In the genomic region with DNA sequence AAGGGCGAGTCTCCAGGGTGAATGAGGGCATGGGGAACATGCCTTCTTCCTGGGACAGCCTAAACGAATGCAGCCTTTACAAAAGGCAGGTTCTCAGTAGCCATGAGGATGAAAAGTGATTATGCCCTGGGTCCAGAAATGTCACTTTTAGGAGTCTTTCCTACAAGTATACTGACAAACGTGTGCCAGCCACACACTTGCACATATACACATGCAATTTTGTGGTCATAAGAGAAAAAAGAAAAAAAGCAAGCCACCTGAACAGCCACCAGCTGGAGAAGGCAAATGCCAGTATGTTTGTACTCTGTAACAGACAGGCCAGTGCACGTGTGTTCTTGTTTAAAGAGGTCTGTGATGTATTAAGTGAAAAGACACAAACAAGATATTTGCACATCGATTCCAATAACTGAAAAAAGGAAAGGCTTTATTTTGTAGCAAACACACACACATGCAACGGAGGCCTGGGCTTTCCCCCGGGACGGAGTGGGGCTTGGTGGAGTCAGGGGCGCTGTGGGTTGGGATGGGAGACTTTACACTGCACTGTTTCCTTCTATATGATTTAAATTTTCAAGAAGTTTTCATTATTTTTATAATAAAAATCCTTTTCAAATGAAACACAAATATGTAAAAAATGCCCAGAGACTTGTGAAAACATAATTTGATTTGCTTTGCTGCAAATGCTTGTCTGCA, we compare ENCODE assay signal across 36 cellular contexts.
DNase-seq lines count a peak whose midpoint lies in the region; ATAC-seq, FAIRE-seq and TF ChIP-seq lines count a peak whose summit lies in the region.
"Had no signal": no experiment of that assay in that cellular context is flagged by ENCODE, and none has a peak within 500 bp of the region (broad histone marks: within the 10 kb centered on the region; RNA-seq: fewer than 3 reads in every experiment).

No MANE protein-coding gene starts in this region.

- H2AFZ ChIP-seq in DND-41 (ENCODE audit: low read depth, low read length), result no peak overlapping the region
- H2AFZ ChIP-seq in GM12878 (ENCODE audit: control insufficient read depth, low read depth, low read length), result no peak overlapping the region
- no peak overlapping the region for H2AFZ ChIP-seq in PC-9
- H2AFZ ChIP-seq: hepatocyte, parathyroid adenoma had no signal

- peak overlapping the region; percentile 58 for H3K27ac ChIP-seq in DND-41 (ENCODE audit: low read length)
- no peak overlapping the region for H3K27ac ChIP-seq in GM12878 (ENCODE audit: control insufficient read depth, insufficient read depth)
- H3K27ac ChIP-seq in PC-9, result no peak overlapping the region
- no peak overlapping the region for H3K27ac ChIP-seq in prostate gland
- H3K27ac ChIP-seq: gastrocnemius medialis, hepatocyte, KMS-11, parathyroid adenoma, right lobe of liver, thoracic aorta, VCaP had no signal

- no peaks in the 10 kb centered on the region for H3K9me3 ChIP-seq in DND-41 (ENCODE audit: insufficient read depth, low read length, severe bottlenecking)
- H3K9me3 ChIP-seq in GM12878 (replicated peaks; ENCODE audit: control insufficient read depth, insufficient read depth, low read length), result no peaks in the 10 kb centered on the region
- H3K9me3 ChIP-seq in PC-9 (ENCODE audit: insufficient read depth, low read depth), result no peaks in the 10 kb centered on the region
- H3K9me3 ChIP-seq in prostate gland, result no peaks in the 10 kb centered on the region
- H3K9me3 ChIP-seq: gastrocnemius medialis, HAP-1, right lobe of liver, thoracic aorta had no signal

- SMC1A ChIA-PET in GM12878 (lab: Charles Lee; ENCODE audit: uncharacterized antibody, unreplicated experiment), result interaction anchor here (1.0 to 13.4 kb wide), 2 partner anchors 9 to 58 kb away, joined by 4 to 372 read pairs; no protein-coding TSS in a partner anchor

- in situ Hi-C loops in GM12878 (cut with MboI), result no loop called here

- POLR2A ChIA-PET in GM12878 (lab: Charles Lee) (interaction anchor here (10.9 kb wide), 1 partner anchor 57 kb away, joined by 170 read pairs; no protein-coding TSS in a partner anchor), PC-9 (lab: Charles Lee; ENCODE audit: unreplicated experiment) (no interaction called here)

- ATAC-seq in DND-41 (ENCODE audit: insufficient read depth, low read depth) (no peak), GM12878 (no peak)
- no peak for ATAC-seq in stimulated activated naive B cell treated with anti-CD40 and anti-IgM and Interleukin-4, amounts not matched to agents 10 μg/mL and 1 μg/mL and 100 μg/mL, for 72 hours (replicated peaks)
- ATAC-seq: activated T-cell treated with anti-CD3 and anti-CD28 coated beads, Interleukin-2, amount 50 U/mL, for 72 hours; CD8-positive, alpha-beta T cell; gastrocnemius medialis; left cardiac atrium; Panc1; stimulated activated effector memory CD8-positive, alpha-beta T cell treated with anti-CD3 and anti-CD28 coated beads, Interleukin-12 subunit alpha, Interleukin-12 subunit beta, amount 100 ng/mL, for 72 hours had no signal

- no peak for TF ChIP-seq RAD21 in GM12878 (IDR thresholded peaks at IDR 0.05; ENCODE audit: insufficient read depth, low read depth, low read length)

- H3K4me1 ChIP-seq in DND-41 (ENCODE audit: insufficient read depth, low read length), result peaks cover 64% of the 10 kb centered on the region
- peaks cover 37% of the 10 kb centered on the region for H3K4me1 ChIP-seq in GM12878 (ENCODE audit: control insufficient read depth, insufficient read depth, low read length)
- H3K4me1 ChIP-seq in PC-9 (replicated peaks; ENCODE audit: insufficient read depth), result no peaks in the 10 kb centered on the region
- H3K4me1 ChIP-seq in prostate gland (replicated peaks), result no peaks in the 10 kb centered on the region
- H3K4me1 ChIP-seq: HAP-1, parathyroid adenoma, right lobe of liver had no signal

- H3K4me3 ChIP-seq in DND-41 (ENCODE audit: low read depth in 1 of 2, low read length in 2 of 2), result no peak overlapping the region
- no peak overlapping the region for H3K4me3 ChIP-seq in GM12878
- H3K4me3 ChIP-seq in PC-9, result no peak overlapping the region
- no peak overlapping the region for H3K4me3 ChIP-seq in prostate gland
- H3K4me3 ChIP-seq: gastrocnemius medialis, HAP-1, hepatocyte, right lobe of liver, thoracic aorta had no signal

- CTCF ChIA-PET in GM12878 (lab: Yijun Ruan, JAX), result interaction anchor here (13.5 kb wide), 1 partner anchor 58 kb away, joined by 235 read pairs; no protein-coding TSS in a partner anchor
- CTCF ChIA-PET in PC-9 (lab: Charles Lee), result no interaction called here

- TF ChIP-seq POLR2A in GM12878 (IDR thresholded peaks at IDR 0.05; ENCODE audit: low read depth, low read length) (no peak), prostate gland (IDR thresholded peaks at IDR 0.05) (no peak)

- intact Hi-C loops in GM12878 (cut with micrococcal nuclease; ENCODE audit: unreplicated experiment), result no loop called here
- intact Hi-C loops in PC-9 (cut with micrococcal nuclease; ENCODE audit: unreplicated experiment), result no loop called here
- intact Hi-C loops in prostate gland (cut with DNase I), result no loop called here

- RAD21 ChIA-PET in GM12878 (lab: Charles Lee; ENCODE audit: unreplicated experiment), result interaction anchor here (1.1 kb wide), 1 partner anchor 10 kb away, joined by 3 read pairs; no protein-coding TSS in a partner anchor

- H3K4me3 Mint-ChIP-seq in stimulated activated naive B cell treated with anti-CD40 and anti-IgM and Interleukin-4, amounts not matched to agents 10 μg/mL and 1 μg/mL and 100 μg/mL, for 72 hours, result no peak overlapping the region
- H3K4me3 Mint-ChIP-seq: activated naive CD4-positive, alpha-beta T cell treated with anti-CD3 and anti-CD28 coated beads for 36 hours; CD8-positive, alpha-beta T cell; endodermal cell; memory B cell had no signal

- TF ChIP-seq CTCF in DND-41 (IDR thresholded peaks at IDR 0.05; ENCODE audit: borderline replicate concordance, extremely low read depth, low read length, poor library complexity, severe bottlenecking), result no peak
- TF ChIP-seq CTCF in GM12878 (IDR thresholded peaks at IDR 0.05 in 2 of 3, conservative IDR thresholded peaks at IDR 0.05 in 1 of 3; ENCODE audit: control insufficient read depth in 2 of 3, extremely low read depth in 1 of 3, insufficient read depth in 1 of 3, low read depth in 3 of 3, low read length in 3 of 3), result no peak
- TF ChIP-seq CTCF in PC-9 (conservative IDR thresholded peaks at IDR 0.05), result no peak
- TF ChIP-seq CTCF in prostate gland (IDR thresholded peaks at IDR 0.05), result no peak

- H3K4me2 ChIP-seq in DND-41 (ENCODE audit: insufficient read depth, low read length) (peak overlapping the region; percentile 80; the same call in 1 of the 2 replicates), GM12878 (ENCODE audit: control insufficient read depth, insufficient read depth) (no peak overlapping the region), PC-9 (no peak overlapping the region)
- H3K4me2 ChIP-seq: hepatocyte, KMS-11 had no signal

- H3K4me1 Mint-ChIP-seq in stimulated activated naive B cell treated with anti-CD40 and anti-IgM and Interleukin-4, amounts not matched to agents 10 μg/mL and 1 μg/mL and 100 μg/mL, for 72 hours, result peaks cover 52 to 81% of the 10 kb centered on the region in 2 donors

- peaks cover 100% of the 10 kb centered on the region for H3K79me2 ChIP-seq in DND-41 (ENCODE audit: insufficient read depth, low read length)
- H3K79me2 ChIP-seq in GM12878 (ENCODE audit: control insufficient read depth, insufficient read depth, low read length), result peaks cover 35% of the 10 kb centered on the region
- no peaks in the 10 kb centered on the region for H3K79me2 ChIP-seq in PC-9 (ENCODE audit: low read depth)
- H3K79me2 ChIP-seq: hepatocyte, parathyroid adenoma had no signal

- H3K9ac ChIP-seq in DND-41 (ENCODE audit: low read depth, low read length) (no peak overlapping the region), GM12878 (ENCODE audit: control insufficient read depth, insufficient read depth, low read length) (no peak overlapping the region)
- H3K9ac ChIP-seq: KMS-11, parathyroid adenoma had no signal

- peak overlapping the region; percentile 25 for H3K27ac Mint-ChIP-seq in stimulated activated naive B cell treated with anti-CD40 and anti-IgM and Interleukin-4, amounts not matched to agents 10 μg/mL and 1 μg/mL and 100 μg/mL, for 72 hours
- H3K27ac Mint-ChIP-seq: CD8-positive, alpha-beta T cell; endodermal cell; stimulated activated effector memory CD8-positive, alpha-beta T cell treated with anti-CD3 and anti-CD28 coated beads, Interleukin-12 subunit alpha, Interleukin-12 subunit beta, amount 100 ng/mL, for 72 hours had no signal

- no peaks in the 10 kb centered on the region for H3F3A ChIP-seq in PC-9 (ENCODE audit: insufficient read depth, low read depth)

- H3K9me3 Mint-ChIP-seq in stimulated activated naive B cell treated with anti-CD40 and anti-IgM and Interleukin-4, amounts not matched to agents 10 μg/mL and 1 μg/mL and 100 μg/mL, for 72 hours, result no peaks in the 10 kb centered on the region
- H3K9me3 Mint-ChIP-seq: activated naive CD4-positive, alpha-beta T cell treated with anti-CD3 and anti-CD28 coated beads for 36 hours; activated T-cell treated with anti-CD3 and anti-CD28 coated beads, Interleukin-2, amount 50 U/mL, for 72 hours; CD8-positive, alpha-beta T cell; endodermal cell; memory B cell; stimulated activated effector memory CD8-positive, alpha-beta T cell treated with anti-CD3 and anti-CD28 coated beads, Interleukin-12 subunit alpha, Interleukin-12 subunit beta, amount 100 ng/mL, for 72 hours had no signal

- peaks cover 83% of the 10 kb centered on the region for H3K36me3 ChIP-seq in DND-41 (ENCODE audit: insufficient read depth, low read length)
- no peaks in the 10 kb centered on the region; a peak in 2 of 4 replicates for H3K36me3 ChIP-seq in GM12878 (ENCODE audit: control insufficient read depth in 2 of 2, insufficient read depth in 2 of 2, low read length in 1 of 2)
- no peaks in the 10 kb centered on the region for H3K36me3 ChIP-seq in PC-9 (ENCODE audit: low read depth)
- H3K36me3 ChIP-seq in prostate gland, result no peaks in the 10 kb centered on the region
- H3K36me3 ChIP-seq: HAP-1 had no signal

- H3K9me2 ChIP-seq in PC-9 (ENCODE audit: insufficient read depth), result no peaks in the 10 kb centered on the region

- FAIRE-seq in GM12878 (lab: Jason Lieb, UNC), result no peak
- FAIRE-seq: HTR-8/SVneo had no signal

- no peaks in the 10 kb centered on the region for H3K27me3 ChIP-seq in DND-41 (ENCODE audit: insufficient read depth, low read length, poor library complexity)
- H3K27me3 ChIP-seq in GM12878 (replicated peaks in 1 of 2; ENCODE audit: control insufficient read depth in 2 of 2, insufficient read depth in 2 of 2, low read length in 1 of 2), result no peaks in the 10 kb centered on the region
- H3K27me3 ChIP-seq in PC-9 (ENCODE audit: insufficient read depth, low read depth), result peaks cover 93% of the 10 kb centered on the region
- no peaks in the 10 kb centered on the region for H3K27me3 ChIP-seq in prostate gland (replicated peaks; ENCODE audit: insufficient read depth)
- H3K27me3 ChIP-seq: gastrocnemius medialis, right lobe of liver had no signal

- H3K36me3 Mint-ChIP-seq in stimulated activated naive B cell treated with anti-CD40 and anti-IgM and Interleukin-4, amounts not matched to agents 10 μg/mL and 1 μg/mL and 100 μg/mL, for 72 hours, result peaks cover 42 to 67% of the 10 kb centered on the region in 2 donors
- H3K36me3 Mint-ChIP-seq: memory B cell had no signal

- H4K20me1 ChIP-seq in DND-41 (ENCODE audit: insufficient read depth, low read length) (peaks cover 84% of the 10 kb centered on the region), GM12878 (ENCODE audit: control insufficient read depth, insufficient read depth) (no peaks in the 10 kb centered on the region), PC-9 (ENCODE audit: insufficient read depth) (no peaks in the 10 kb centered on the region)

- no peak for TF ChIP-seq EP300 in GM12878 (IDR thresholded peaks at IDR 0.05; ENCODE audit: borderline replicate concordance in 1 of 2, control insufficient read depth in 1 of 2, low read depth in 2 of 2, low read length in 2 of 2)

- H3K27me3 Mint-ChIP-seq in stimulated activated naive B cell treated with anti-CD40 and anti-IgM and Interleukin-4, amounts not matched to agents 10 μg/mL and 1 μg/mL and 100 μg/mL, for 72 hours, result no peaks in the 10 kb centered on the region
- H3K27me3 Mint-ChIP-seq: memory B cell had no signal

- no TSS peak for BruUV-seq in GM12878 (replicated peaks; lab: Mats Ljungman, UMichigan)
- no TSS peak for BruUV-seq in PC-9 (replicated peaks; lab: Mats Ljungman, UMichigan)

- 91% methylated on average over 9 of the region's 9 CpGs for WGBS in GM12878 (ENCODE audit: insufficient coverage, insufficient replicate concordance, low lambda C conversion rate, missing lambda C conversion rate)
- WGBS in prostate gland, result 64% methylated on average over 9 of the region's 9 CpGs

- DNase-seq in DND-41 (no peak), NAMALWA (ENCODE audit: low spot score) (peak; percentile 65), GM12878 (ENCODE audit: low read depth, low spot score) (no peak), PC-9 (no peak), foreskin melanocyte (no peak), NCI-H2029 treated with DMSO at 0.1 percent for 48 hours (lab: John Stamatoyannopoulos, UW) (no peak), prostate gland (ENCODE audit: low spot score) (no peak)
- DNase-seq in stimulated activated naive B cell treated with anti-CD40 and anti-IgM and Interleukin-4, amounts not matched to agents 10 μg/mL and 1 μg/mL and 100 μg/mL, for 72 hours, result no peak
- DNase-seq: activated CD4-positive, alpha-beta T cell treated with anti-CD3 and anti-CD28 coated beads for 48 hours; activated naive CD4-positive, alpha-beta T cell treated with anti-CD3 and anti-CD28 coated beads for 36 hours; activated T-cell treated with anti-CD3 and anti-CD28 coated beads, Interleukin-2, amount 50 U/mL, for 72 hours; amygdala; cortex of kidney; DMS 273 treated with DMSO at 0.1 percent for 48 hours; endodermal cell; gastrocnemius medialis; left cardiac atrium; MV-4-11; NCI-H146; NCI-H524 treated with DMSO at 0.1 percent for 48 hours; right lobe of liver; SHP77 treated with DMSO at 0.1 percent for 48 hours; stimulated activated CD4-positive, alpha-beta T cell treated with anti-CD3 and anti-CD28 coated beads, Interleukin-12 subunit alpha, Interleukin-12 subunit beta, amount 100 ng/mL, for 4 hours; stimulated activated CD4-positive, alpha-beta T cell treated with anti-CD3 and anti-CD28 coated beads, Interleukin-4, amount 100 ng/mL, for 1 hour; T-helper 9 cell had no signal
